1 cellular context compared by ENCODE assay signal in genomic region chr11:126352934-126353801, GRCh38.
A peak's percentile ranks its signal among the peaks of the same experiment; 100 is the strongest.
TF ChIP-seq lines count a peak whose summit lies in the region.

No MANE protein-coding gene starts in this region.

TF ChIP-seq in K562, 482 proteins besides CTCF, POLR2A, EP300 and RAD21 (continued from another document and continues in another):
- TF ChIP-seq EP400 (IDR thresholded peaks at IDR 0.05) (peak; percentile 89), CREB1 (IDR thresholded peaks at IDR 0.05) (no peak), CREB1 (CRISPR knock-in tag; IDR thresholded peaks at IDR 0.05) (no peak), AFF4 (CRISPR knock-in tag; IDR thresholded peaks at IDR 0.05) (no peak), CEBPG (CRISPR knock-in tag; IDR thresholded peaks at IDR 0.05) (no peak), CEBPG (tag; conservative IDR thresholded peaks at IDR 0.05 in 1 of 2, IDR thresholded peaks at IDR 0.05 in 1 of 2) (no peak), BRD9 (IDR thresholded peaks at IDR 0.05; ENCODE audit: low read depth, partially characterized antibody) (peak; percentile 98), PHF21A (IDR thresholded peaks at IDR 0.05; ENCODE audit: borderline replicate concordance, low read depth) (no peak), SIN3A (IDR thresholded peaks at IDR 0.05; ENCODE audit: borderline replicate concordance in 2 of 2, control insufficient read depth in 1 of 2, low read depth in 2 of 2, low read length in 2 of 2) (0 out of 4 replicates have a peak, but pooled peaks of 1 of the 2 experiments have one; percentile 31), BCOR (IDR thresholded peaks at IDR 0.05) (peak; percentile 57), SNIP1 (IDR thresholded peaks at IDR 0.05; ENCODE audit: low read depth) (peak; percentile 16; the same call in 1 of the 2 replicates), FOXK1 (CRISPR knock-in tag; IDR thresholded peaks at IDR 0.05; ENCODE audit: borderline replicate concordance) (0 out of 2 replicates have a peak, but pooled peaks have one; percentile 26), ATF7 (IDR thresholded peaks at IDR 0.05) (peak; percentile 56; the same call in 1 of the 2 replicates), NBN (IDR thresholded peaks at IDR 0.05; ENCODE audit: low read depth) (peak; percentile 81), ZNF175 (CRISPR knock-in tag; IDR thresholded peaks at IDR 0.05; ENCODE audit: low read depth) (0 out of 2 replicates have a peak, but pooled peaks have one; percentile 52), ZNF316 (IDR thresholded peaks at IDR 0.05) (peak; percentile 99), ARNT (IDR thresholded peaks at IDR 0.05) (peak; percentile 83 to 88), ARHGAP35 (IDR thresholded peaks at IDR 0.05; ENCODE audit: partially characterized antibody) (peak; percentile 73), ARID2 (IDR thresholded peaks at IDR 0.05) (peak; percentile 64; the same call in 1 of the 2 replicates), E2F3 (CRISPR knock-in tag; IDR thresholded peaks at IDR 0.05) (peak; percentile 41; the same call in 1 of the 2 replicates), ZNF280A (IDR thresholded peaks at IDR 0.05; ENCODE audit: low read depth, partially characterized antibody) (peak; percentile 47), MTA3 (IDR thresholded peaks at IDR 0.05; ENCODE audit: borderline replicate concordance) (peak; percentile 68; the same call in 1 of the 2 replicates), HCFC1 (IDR thresholded peaks at IDR 0.05; ENCODE audit: low read depth, low read length) (no peak), ZNF24 (IDR thresholded peaks at IDR 0.05) (peak; percentile 19; the same call in 1 of the 2 replicates), CTBP1 (IDR thresholded peaks at IDR 0.05; ENCODE audit: borderline replicate concordance) (peak; percentile 53; the same call in 1 of the 2 replicates), NCOR1 (IDR thresholded peaks at IDR 0.05) (peak; percentile 11; the same call in 1 of the 2 replicates), SAFB2 (IDR thresholded peaks at IDR 0.05; ENCODE audit: borderline replicate concordance, low read depth, low read length, severe bottlenecking) (no peak), SMARCE1 (IDR thresholded peaks at IDR 0.05) (peak; percentile 80), MAFF (IDR thresholded peaks at IDR 0.05; ENCODE audit: low read length) (peak; percentile 91), LCOR (CRISPR knock-in tag; IDR thresholded peaks at IDR 0.05) (no peak), MTA2 (IDR thresholded peaks at IDR 0.05; ENCODE audit: low read depth) (peak; percentile 62), TRIM25 (IDR thresholded peaks at IDR 0.05; ENCODE audit: borderline replicate concordance) (peak; percentile 96; the same call in 1 of the 2 replicates), LEF1 (IDR thresholded peaks at IDR 0.05) (peak; percentile 29), ZNF639 (CRISPR knock-in tag; conservative IDR thresholded peaks at IDR 0.05 in 1 of 2, IDR thresholded peaks at IDR 0.05 in 1 of 2) (peak in 1 of 2 experiments; percentile 52; a peak in 1 of 4 replicates), BACH1 (tag; IDR thresholded peaks at IDR 0.05) (peak; percentile 89), DPF2 (IDR thresholded peaks at IDR 0.05) (peak; percentile 90), LARP7 (IDR thresholded peaks at IDR 0.05) (peak; percentile 98; the same call in 1 of the 2 replicates), ETV1 (tag; conservative IDR thresholded peaks at IDR 0.05; ENCODE audit: low read depth) (peak; percentile 41; the same call in 1 of the 2 replicates), THRAP3 (IDR thresholded peaks at IDR 0.05; ENCODE audit: borderline replicate concordance) (peak; percentile 60; the same call in 1 of the 2 replicates), BCLAF1 (IDR thresholded peaks at IDR 0.05; ENCODE audit: borderline replicate concordance in 1 of 2, control insufficient read depth in 1 of 2, low read depth in 2 of 2, low read length in 1 of 2) (peak in 1 of 2 experiments; percentile 81; a peak in 2 of 4 replicates), CEBPB (tag; IDR thresholded peaks at IDR 0.05) (peak; percentile 46; the same call in 1 of the 2 replicates), CHD4 (IDR thresholded peaks at IDR 0.05; ENCODE audit: insufficient read depth, insufficient replicate concordance, low read depth, low read length, poor library complexity, severe bottlenecking) (no peak), ASH1L (IDR thresholded peaks at IDR 0.05; ENCODE audit: borderline replicate concordance, low read depth, partially characterized antibody) (peak; percentile 79), ZNF140 (CRISPR knock-in tag; IDR thresholded peaks at IDR 0.05) (no peak), FOXJ3 (CRISPR knock-in tag; IDR thresholded peaks at IDR 0.05) (no peak), CBX3 (IDR thresholded peaks at IDR 0.05; ENCODE audit: borderline replicate concordance in 1 of 2, low read length in 2 of 2) (peak in 1 of 2 experiments; percentile 94; a peak in 2 of 3 replicates), PBX2 (CRISPR knock-in tag; IDR thresholded peaks at IDR 0.05; ENCODE audit: low read depth) (no peak), PBX2 (tag; conservative IDR thresholded peaks at IDR 0.05; ENCODE audit: low read depth) (no peak), NFE2L1 (tag; IDR thresholded peaks at IDR 0.05; ENCODE audit: borderline replicate concordance, low read depth) (peak; percentile 67), ZNF75A (CRISPR knock-in tag; IDR thresholded peaks at IDR 0.05) (no peak), RAD51 (IDR thresholded peaks at IDR 0.05; ENCODE audit: borderline replicate concordance, low read depth) (no peak), BRD4 (IDR thresholded peaks at IDR 0.05) (peak; percentile 60; the same call in 1 of the 2 replicates), TAF1 (IDR thresholded peaks at IDR 0.05; ENCODE audit: control insufficient read depth, extremely low read depth, insufficient read depth, low read length, severe bottlenecking) (peak; percentile 47), HOMEZ (CRISPR knock-in tag; IDR thresholded peaks at IDR 0.05) (no peak)
